In the genomic region with DNA sequence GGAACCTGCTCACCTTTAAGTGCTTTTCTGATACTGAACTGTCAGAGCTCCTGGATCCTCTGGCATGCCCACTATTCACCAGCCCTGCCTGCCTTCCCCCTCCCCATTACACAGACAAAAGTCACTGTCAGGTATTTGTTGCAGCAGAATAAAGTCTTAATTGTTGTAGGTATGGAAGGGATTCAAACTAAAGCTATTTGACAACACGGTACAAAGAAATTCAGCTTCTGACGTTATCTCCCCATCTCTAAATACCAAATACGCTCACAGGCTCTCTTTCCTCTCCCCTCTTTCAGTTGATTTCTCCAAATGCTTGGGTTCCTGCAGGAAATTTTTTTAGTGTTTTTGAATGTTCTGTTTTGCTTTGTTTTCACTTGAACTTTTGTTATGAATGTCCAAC, we compare ENCODE assay signal across 37 cellular contexts.
"Had no signal": no experiment of that assay in that cellular context is flagged by ENCODE, and none has a peak within 500 bp of the region (broad histone marks: within the 10 kb centered on the region; RNA-seq: fewer than 3 reads in every experiment).

No MANE protein-coding gene starts in this region.

- H3K27ac Mint-ChIP-seq: activated CD4-positive, alpha-beta T cell treated with anti-CD3 and anti-CD28 coated beads for 36 hours; activated CD4-positive, alpha-beta T cell treated with anti-CD3 and anti-CD28 coated beads, Interleukin-2, amount 10 ng/mL, durations not matched to agents 7 days and 5 days; activated naive CD4-positive, alpha-beta T cell treated with anti-CD3 and anti-CD28 coated beads, Interleukin-2, amount 50 U/mL, for 24 hours; activated T-helper 2 cell treated with anti-CD3 and anti-CD28 coated beads, Interferon-gamma antibody, Interleukin-2, Interleukin-4, amounts not matched to agents 10 μg/mL and 5 μg/mL and 100 μg/mL, durations not matched to agents 14 hours and 24 hours and 36 hours; T-helper 1 cell treated with Interleukin-12 subunit alpha and Interleukin-12 subunit beta and Interleukin-4 antibody, amounts not matched to agents 30 μg/mL and 1 μg/mL, for 36 hours; T-helper 2 cell treated with Interferon-gamma antibody and Interleukin-4, amounts not matched to agents 5 μg/mL and 100 μg/mL, for 36 hours; WTC11 had no signal

- H3K9me3 ChIP-seq: Peyer's patch, SJSA1, SK-N-SH had no signal

- H3K9ac ChIP-seq: SK-N-SH had no signal

- H3K4me3 Mint-ChIP-seq: activated CD4-positive, alpha-beta T cell treated with anti-CD3 and anti-CD28 coated beads for 36 hours; activated CD4-positive, alpha-beta T cell treated with anti-CD3 and anti-CD28 coated beads, Interleukin-2, amount 10 ng/mL, durations not matched to agents 7 days and 5 days; activated CD8-positive, alpha-beta memory T cell treated with anti-CD3 and anti-CD28 coated beads, Interleukin-2, amount 10 ng/mL, durations not matched to agents 7 days and 5 days; activated naive CD4-positive, alpha-beta T cell treated with anti-CD3 and anti-CD28 coated beads, Interleukin-2, amount 50 U/mL, for 24 hours; central memory CD8-positive, alpha-beta T cell; T-helper 1 cell treated with Interleukin-12 subunit alpha and Interleukin-12 subunit beta and Interleukin-4 antibody, amounts not matched to agents 30 μg/mL and 1 μg/mL, for 36 hours; T-helper 2 cell treated with Interferon-gamma antibody and Interleukin-4, amounts not matched to agents 5 μg/mL and 100 μg/mL, for 36 hours; WTC11 had no signal

- H3K36me3 Mint-ChIP-seq: activated naive CD4-positive, alpha-beta T cell treated with anti-CD3 and anti-CD28 coated beads, Interleukin-2, amount 50 U/mL, for 24 hours; WTC11 had no signal

- H3K4me3 ChIP-seq: cardiac muscle cell, Peyer's patch, SJSA1 had no signal

- H3K9me2 ChIP-seq: SK-N-SH had no signal

- H3K27ac ChIP-seq: cardiac muscle cell, Peyer's patch, SJSA1 had no signal

- H3K4me1 ChIP-seq: Peyer's patch, SJSA1 had no signal

- H3K27me3 ChIP-seq: cardiac muscle cell, Peyer's patch, SJSA1 had no signal

- H3K27me3 Mint-ChIP-seq: activated CD4-positive, alpha-beta T cell treated with anti-CD3 and anti-CD28 coated beads for 36 hours; activated CD4-positive, alpha-beta T cell treated with anti-CD3 and anti-CD28 coated beads, Interleukin-2, amount 10 ng/mL, durations not matched to agents 7 days and 5 days; activated CD8-positive, alpha-beta memory T cell treated with anti-CD3 and anti-CD28 coated beads, Interleukin-2, amount 10 ng/mL, durations not matched to agents 7 days and 5 days; activated naive CD4-positive, alpha-beta T cell treated with anti-CD3 and anti-CD28 coated beads, Interleukin-2, amount 50 U/mL, for 24 hours; central memory CD8-positive, alpha-beta T cell had no signal

- DNase-seq: activated CD4-positive, alpha-beta T cell treated with anti-CD3 and anti-CD28 coated beads for 36 hours; activated CD4-positive, alpha-beta T cell treated with anti-CD3 and anti-CD28 coated beads, Interleukin-2, amount 10 ng/mL, durations not matched to agents 7 days and 5 days; activated CD4-positive, alpha-beta T cell treated with anti-CD3 and anti-CD28 coated beads, Interleukin-2, amount 50 U/mL, for 48 hours; activated CD8-positive, alpha-beta memory T cell treated with anti-CD3 and anti-CD28 coated beads for 24 hours; activated CD8-positive, alpha-beta memory T cell treated with anti-CD3 and anti-CD28 coated beads, Interleukin-2, amount 10 ng/mL, durations not matched to agents 7 days and 5 days; activated CD8-positive, alpha-beta memory T cell treated with anti-CD3 and anti-CD28 coated beads, Interleukin-2, amount 50 U/mL, for 48 hours; activated gamma-delta T cell; activated naive CD4-positive, alpha-beta T cell treated with Interleukin-2 at 50 U/mL for 16 hours; activated T-cell treated with anti-CD3 and anti-CD28 coated beads, Interleukin-2, amount 50 U/mL, for 1 hour; aorta; IMR-90; KBM-7; NCI-H1092 treated with DMSO at 0.1 percent for 48 hours; NCI-H1417; NCI-H146; NCI-H187; NCI-H2029 treated with DMSO at 0.1 percent for 48 hours; NCI-H2107; NCI-H2171; NCI-H510A; NCI-H526; NCI-H748 treated with DMSO at 0.1 percent for 48 hours; NK-92 treated with Interleukin-12 subunit alpha and Interleukin-12 subunit beta, amount 100 ng/mL, for 24 hours; PC-3; Peyer's patch; RPMI8226; SHP77 treated with DMSO at 0.1 percent for 48 hours; SK-N-SH had no signal

- H3K36me3 ChIP-seq: cardiac muscle cell, Peyer's patch, SJSA1 had no signal

- H3K9me3 Mint-ChIP-seq: activated naive CD4-positive, alpha-beta T cell treated with anti-CD3 and anti-CD28 coated beads, Interleukin-2, amount 50 U/mL, for 24 hours had no signal

- ATAC-seq: activated CD4-positive, alpha-beta T cell treated with anti-CD3 and anti-CD28 coated beads for 36 hours; activated CD4-positive, CD25-positive, alpha-beta regulatory T cell treated with anti-CD3 and anti-CD28 coated beads, Interleukin-2, amount 50 U/mL, for 24 hours; activated CD8-positive, alpha-beta memory T cell treated with anti-CD3 and anti-CD28 coated beads, Interleukin-2, amount 10 ng/mL, durations not matched to agents 7 days and 5 days; PC-3; WTC11 had no signal

- H3K4me2 ChIP-seq: SK-N-SH had no signal
